25 cellular contexts compared by ENCODE assay signal in genomic region chr20:59151391-59151790, GRCh38. TPM values are rescaled to one million over a fixed set of nuclear protein-coding genes. Genes with fewer than 3 reads are reported as not detected.
DNase-seq lines count a peak whose midpoint lies in the region; ATAC-seq and TF ChIP-seq lines count a peak whose summit lies in the region.
"Had no signal": no experiment of that assay in that cellular context is flagged by ENCODE, and none has a peak within 500 bp of the region (broad histone marks: within the 10 kb centered on the region; RNA-seq: fewer than 3 reads in every experiment).

No MANE protein-coding gene starts in this region.

- peak overlapping the region; percentile 95 for H3K27ac ChIP-seq in CD4-positive, alpha-beta T cell (ENCODE audit: low read depth, low read length)
- peak overlapping the region; percentile 98 for H3K27ac ChIP-seq in naive thymus-derived CD4-positive, alpha-beta T cell (ENCODE audit: low read depth, low read length)
- H3K27ac ChIP-seq: neutrophil had no signal

- H3K36me3 Mint-ChIP-seq in activated CD8-positive, alpha-beta memory T cell treated with anti-CD3 and anti-CD28 coated beads, Interleukin-2, amount 10 ng/mL, durations not matched to agents 7 days and 5 days = peaks cover 4% of the 10 kb centered on the region
- H3K36me3 Mint-ChIP-seq in CD4-positive, alpha-beta T cell (ENCODE audit: low read depth) = peaks cover 61% of the 10 kb centered on the region
- peaks cover 6% of the 10 kb centered on the region for H3K36me3 Mint-ChIP-seq in activated naive CD8-positive, alpha-beta T cell
- peaks cover 0 to 36% (median 16%) of the 10 kb centered on the region in 5 donors for H3K36me3 Mint-ChIP-seq in naive thymus-derived CD4-positive, alpha-beta T cell

- H3K9me3 Mint-ChIP-seq in activated CD8-positive, alpha-beta memory T cell treated with anti-CD3 and anti-CD28 coated beads, Interleukin-2, amount 10 ng/mL, durations not matched to agents 7 days and 5 days (ENCODE audit: low read depth) = no peaks in the 10 kb centered on the region
- H3K9me3 Mint-ChIP-seq in CD4-positive, alpha-beta T cell = peaks cover 3% of the 10 kb centered on the region
- H3K9me3 Mint-ChIP-seq in activated naive CD8-positive, alpha-beta T cell (ENCODE audit: low read depth) = no peaks in the 10 kb centered on the region
- H3K9me3 Mint-ChIP-seq in naive thymus-derived CD4-positive, alpha-beta T cell = peaks cover 0 to 15% (median 0%) of the 10 kb centered on the region in 11 donors

- ATAC-seq in activated CD8-positive, alpha-beta memory T cell treated with anti-CD3 and anti-CD28 coated beads, Interleukin-2, amount 10 ng/mL, durations not matched to agents 7 days and 5 days = no peak
- no peak for ATAC-seq in CD4-positive, alpha-beta T cell (ENCODE audit: poor library complexity)
- no peak for ATAC-seq in naive thymus-derived CD4-positive, alpha-beta T cell
- ATAC-seq in HG03039 (IDR thresholded peaks at IDR 0.05; ENCODE audit: unreplicated experiment) = no peak
- ATAC-seq: lower lobe of right lung, Panc1 had no signal

- intact Hi-C loops in CD4-positive, alpha-beta T cell (cut with DNase I, micrococcal nuclease) = loop anchor here (5.0 kb wide), 1 partner anchor 119 kb away; the partner anchor contains the start of gene ATP5F1E (in 2 of the 2)
- intact Hi-C loops in naive thymus-derived CD4-positive, alpha-beta T cell (cut with micrococcal nuclease) = no loop called here

- H3K4me1 Mint-ChIP-seq in activated CD8-positive, alpha-beta memory T cell treated with anti-CD3 and anti-CD28 coated beads, Interleukin-2, amount 10 ng/mL, durations not matched to agents 7 days and 5 days = peaks cover 62% of the 10 kb centered on the region
- H3K4me1 Mint-ChIP-seq in CD4-positive, alpha-beta T cell (ENCODE audit: low read depth) = peaks cover 93% of the 10 kb centered on the region
- peaks cover 92% of the 10 kb centered on the region for H3K4me1 Mint-ChIP-seq in activated naive CD8-positive, alpha-beta T cell (ENCODE audit: low read depth)
- peaks cover 54 to 98% (median 93%) of the 10 kb centered on the region in 7 donors for H3K4me1 Mint-ChIP-seq in naive thymus-derived CD4-positive, alpha-beta T cell

- H3K4me3 ChIP-seq in naive thymus-derived CD4-positive, alpha-beta T cell (ENCODE audit: low read length) = no peak overlapping the region
- H3K4me3 ChIP-seq: HAP-1, lower lobe of right lung had no signal

- no peak for TF ChIP-seq CTCF in CD4-positive, alpha-beta T cell (IDR thresholded peaks at IDR 0.05)

- POLR2A ChIA-PET in CD4-positive, alpha-beta T cell (lab: Charles Lee) = interaction anchor here (0.7 to 11.4 kb wide), 4 partner anchors 8 to 31 kb away, joined by 3 to 203 read pairs (median 92); partner anchors contain the start of gene ZNF831
- POLR2A ChIA-PET in naive thymus-derived CD4-positive, alpha-beta T cell (lab: Charles Lee) = interaction anchor here (0.6 to 11.6 kb wide), 6 partner anchors 8 to 33 kb away, joined by 3 to 172 read pairs (median 32); partner anchors contain the start of gene ZNF831

- no peaks in the 10 kb centered on the region for H3K36me3 ChIP-seq in naive thymus-derived CD4-positive, alpha-beta T cell (ENCODE audit: control insufficient read depth in 2 of 3, insufficient read depth in 3 of 3, low read length in 3 of 3)
- H3K36me3 ChIP-seq: HAP-1, lower lobe of right lung, neutrophil had no signal

- peaks cover 12% of the 10 kb centered on the region for H3K27me3 Mint-ChIP-seq in activated CD8-positive, alpha-beta memory T cell treated with anti-CD3 and anti-CD28 coated beads, Interleukin-2, amount 10 ng/mL, durations not matched to agents 7 days and 5 days
- no peaks in the 10 kb centered on the region for H3K27me3 Mint-ChIP-seq in CD4-positive, alpha-beta T cell
- H3K27me3 Mint-ChIP-seq in activated naive CD8-positive, alpha-beta T cell = no peaks in the 10 kb centered on the region
- H3K27me3 Mint-ChIP-seq in naive thymus-derived CD4-positive, alpha-beta T cell = no peaks in the 10 kb centered on the region
- H3K27me3 Mint-ChIP-seq: B cell had no signal

- H3K27ac Mint-ChIP-seq in activated CD8-positive, alpha-beta memory T cell treated with anti-CD3 and anti-CD28 coated beads, Interleukin-2, amount 10 ng/mL, durations not matched to agents 7 days and 5 days = no peak overlapping the region
- H3K27ac Mint-ChIP-seq in CD4-positive, alpha-beta T cell = peak overlapping the region; percentile 97
- peak overlapping the region; percentile 99 for H3K27ac Mint-ChIP-seq in activated naive CD8-positive, alpha-beta T cell
- peak overlapping the region; percentile 55 to 100 (median 99) for H3K27ac Mint-ChIP-seq in naive thymus-derived CD4-positive, alpha-beta T cell
- H3K27ac Mint-ChIP-seq: progenitor cell of endocrine pancreas had no signal

- DNase-seq in activated CD8-positive, alpha-beta memory T cell treated with anti-CD3 and anti-CD28 coated beads, Interleukin-2, amount 10 ng/mL, durations not matched to agents 7 days and 5 days = peak; percentile 31
- DNase-seq in activated CD8-positive, alpha-beta memory T cell treated with anti-CD3 and anti-CD28 coated beads for 24 hours = no peak
- DNase-seq in CD4-positive, alpha-beta T cell = no peak
- no peak for DNase-seq in naive thymus-derived CD4-positive, alpha-beta T cell
- no peak for DNase-seq in stimulated activated naive CD4-positive, alpha-beta T cell treated with Interleukin-2 at 50 U/mL for 16 hours (lab: John Stamatoyannopoulos, UW)
- DNase-seq in foreskin melanocyte = no peak
- DNase-seq: activated effector memory CD4-positive, alpha-beta T cell treated with Interleukin-2 at 50 U/mL for 16 hours; anterior cingulate cortex; lower lobe of right lung; MV-4-11; NCI-H1694; NCI-H2171 treated with DMSO at 0.1 percent for 48 hours; NCI-H524; NK-92 treated with Interleukin-12 subunit alpha and Interleukin-12 subunit beta, amount 100 ng/mL, for 24 hours; SIG-M5; SW 1271 had no signal

- H3K9me3 ChIP-seq in CD4-positive, alpha-beta T cell (ENCODE audit: control insufficient read depth, low read length) = no peaks in the 10 kb centered on the region
- H3K9me3 ChIP-seq in naive thymus-derived CD4-positive, alpha-beta T cell (ENCODE audit: control insufficient read depth in 2 of 3, low read length in 3 of 3) = no peaks in the 10 kb centered on the region
- H3K9me3 ChIP-seq: HAP-1, lower lobe of right lung, neutrophil had no signal

- H3K27me3 ChIP-seq in CD4-positive, alpha-beta T cell (ENCODE audit: control insufficient read depth, insufficient read depth, low read length) = no peaks in the 10 kb centered on the region
- no peaks in the 10 kb centered on the region for H3K27me3 ChIP-seq in naive thymus-derived CD4-positive, alpha-beta T cell (ENCODE audit: control insufficient read depth in 2 of 2, insufficient read depth in 2 of 2, low read length in 2 of 2)

- CTCF ChIA-PET in activated CD8-positive, alpha-beta memory T cell treated with anti-CD3 and anti-CD28 coated beads, Interleukin-2, amount 10 ng/mL, durations not matched to agents 7 days and 5 days (lab: Charles Lee) = interaction anchor here (1.1 to 3.5 kb wide), 5 partner anchors 13 to 63 kb away, joined by 3 to 16 read pairs (median 8); partner anchors contain the start of gene ZNF831
- CTCF ChIA-PET in CD4-positive, alpha-beta T cell (lab: Charles Lee) = interaction anchor here (2.0 kb wide), 1 partner anchor 64 kb away, joined by 8 read pairs; no protein-coding TSS in a partner anchor
- CTCF ChIA-PET in naive thymus-derived CD4-positive, alpha-beta T cell (lab: Charles Lee) = interaction anchor here (1.6 to 3.1 kb wide), 3 partner anchors 28 to 63 kb away, joined by 7 to 13 read pairs (median 7); no protein-coding TSS in a partner anchor

- no peak overlapping the region for H3K4me3 Mint-ChIP-seq in activated CD8-positive, alpha-beta memory T cell treated with anti-CD3 and anti-CD28 coated beads, Interleukin-2, amount 10 ng/mL, durations not matched to agents 7 days and 5 days
- H3K4me3 Mint-ChIP-seq in CD4-positive, alpha-beta T cell = peak overlapping the region; percentile 71
- peak overlapping the region; percentile 63 for H3K4me3 Mint-ChIP-seq in activated naive CD8-positive, alpha-beta T cell
- H3K4me3 Mint-ChIP-seq in naive thymus-derived CD4-positive, alpha-beta T cell = peak overlapping the region in 9 of 10 donors; percentile 42 to 91 (median 63)
- H3K4me3 Mint-ChIP-seq: B cell had no signal

- peaks cover 74 to 85% of the 10 kb centered on the region in 2 donors for H3K4me1 ChIP-seq in naive thymus-derived CD4-positive, alpha-beta T cell (ENCODE audit: control insufficient read depth in 2 of 2, insufficient read depth in 2 of 2, low read length in 2 of 2)
- H3K4me1 ChIP-seq: HAP-1 had no signal

RNA-seq across cellular contexts. Expression of gene ZNF831, which starts 12.2 kb away (rescaled TPM):
- total RNA-seq in activated CD8-positive, alpha-beta memory T cell treated with anti-CD3 and anti-CD28 coated beads, Interleukin-2, amount 10 ng/mL, durations not matched to agents 7 days and 5 days = 10 to 100 TPM in 1 of 2 experiments, 1 to 10 TPM in 1; 7.9 to 10.2 TPM
- 10 to 100 TPM; 24.9 to 25.9 TPM for total RNA-seq in CD4-positive, alpha-beta T cell
- 10 to 100 TPM in 4 of 5 experiments, 1 to 10 TPM in 1; 8.5 to 37.8 (median 35.5) TPM for total RNA-seq in naive thymus-derived CD4-positive, alpha-beta T cell
- polyA plus RNA-seq in naive thymus-derived CD4-positive, alpha-beta T cell = 1 to 10 TPM; 5.6 to 7.8 TPM
- total RNA-seq: A673, kidney epithelial cell, progenitor cell of endocrine pancreas had no signal

Comparison
In these comparisons a context has a peak if more than half of its experiments do, and no peak if none do; other contexts are left out.
1. intact Hi-C loops: an anchor here in CD4-positive, alpha-beta T cell (5.0 kb wide); none called in naive thymus-derived CD4-positive, alpha-beta T cell.